1 cellular context compared by ENCODE assay signal in genomic region chr5:133088064-133088463, GRCh38.
TF ChIP-seq lines count a peak whose summit lies in the region.

No MANE protein-coding gene starts in this region.

TF ChIP-seq in WTC11, 78 proteins besides CTCF, POLR2A, EP300 and RAD21 (continued from another document):
- TF ChIP-seq HMGXB4 (CRISPR knock-in tag; IDR thresholded peaks at IDR 0.05) (no peak), ARID4B (CRISPR knock-in tag; IDR thresholded peaks at IDR 0.05; ENCODE audit: borderline replicate concordance) (no peak), E2F4 (CRISPR knock-in tag; IDR thresholded peaks at IDR 0.05; ENCODE audit: borderline replicate concordance, low read depth) (no peak), ZSCAN18 (CRISPR knock-in tag; IDR thresholded peaks at IDR 0.05) (no peak), SOX15 (CRISPR knock-in tag; IDR thresholded peaks at IDR 0.05) (no peak), ZNF263 (CRISPR knock-in tag; IDR thresholded peaks at IDR 0.05; ENCODE audit: low read depth) (no peak), NR1H2 (CRISPR knock-in tag; IDR thresholded peaks at IDR 0.05) (no peak), ZMAT4 (CRISPR knock-in tag; IDR thresholded peaks at IDR 0.05) (no peak), USF1 (CRISPR knock-in tag; IDR thresholded peaks at IDR 0.05) (no peak)
TF ChIP-seq in WTC11: peak in this region for 0.
